20 cellular contexts compared by ENCODE assay signal in genomic region chr5:124132843-124133242, GRCh38.
DNase-seq lines count a peak whose midpoint lies in the region; ATAC-seq, FAIRE-seq and TF ChIP-seq lines count a peak whose summit lies in the region.
"Had no signal": no experiment of that assay in that cellular context is flagged by ENCODE, and none has a peak within 500 bp of the region (broad histone marks: within the 10 kb centered on the region; RNA-seq: fewer than 3 reads in every experiment).

No MANE protein-coding gene starts in this region.

- no peaks in the 10 kb centered on the region for H3K27me3 ChIP-seq in small intestine (ENCODE audit: control insufficient read depth in 2 of 2, insufficient read depth in 2 of 2, low read length in 2 of 2)
- H3K27me3 ChIP-seq: stomach, transverse colon had no signal

- no peaks in the 10 kb centered on the region for H3K4me1 ChIP-seq in small intestine (ENCODE audit: control insufficient read depth in 2 of 2, insufficient read depth in 1 of 2, low read depth in 1 of 2, low read length in 1 of 2)
- H3K4me1 ChIP-seq: transverse colon had no signal

- H3K4me3 ChIP-seq in epithelial cell of esophagus (ENCODE audit: low read length) (no peak overlapping the region), small intestine (ENCODE audit: low read depth in 1 of 2, low read length in 2 of 2) (no peak overlapping the region)
- H3K4me3 ChIP-seq: stomach, transverse colon had no signal

- intact Hi-C loops in posterior cingulate gyrus (cut with DNase I) = no loop called here

- FAIRE-seq in small intestine (lab: Jason Lieb, UNC) = no peak
- FAIRE-seq: colon had no signal

- peak; percentile 9 for DNase-seq in NCI-H2196 (lab: John Stamatoyannopoulos, UW; ENCODE audit: unreplicated experiment)
- no peak for DNase-seq in NCI-H2196 treated with DMSO at 0.1 percent for 48 hours (lab: John Stamatoyannopoulos, UW; ENCODE audit: unreplicated experiment)
- peak; percentile 85 for DNase-seq in NCI-H2171 treated with DMSO at 0.1 percent for 48 hours (lab: John Stamatoyannopoulos, UW)
- peak; percentile 95 for DNase-seq in epithelial cell of esophagus (ENCODE audit: low read depth)
- DNase-seq in small intestine = peak; percentile 12
- no peak for DNase-seq in NOMO-1 treated with dmso at 0.1 percent for 144 hours (lab: John Stamatoyannopoulos, UW; ENCODE audit: unreplicated experiment)
- DNase-seq in posterior cingulate gyrus = no peak
- DNase-seq: activated CD4-positive, alpha-beta memory T cell treated with anti-CD3 and anti-CD28 coated beads for 36 hours; activated CD4-positive, CD25-positive, alpha-beta regulatory T cell; activated effector memory CD4-positive, alpha-beta T cell treated with anti-CD3 and anti-CD28 coated beads, Interleukin-2, amount 50 U/mL, for 16 hours; head of caudate nucleus; left cardiac atrium; naive thymus-derived CD8-positive, alpha-beta T cell; NCI-H2227 treated with DMSO at 0.1 percent for 48 hours; right cardiac atrium; stomach; T1000; transverse colon had no signal

- no peak for ATAC-seq in HG03378 (IDR thresholded peaks at IDR 0.05; ENCODE audit: unreplicated experiment)
- ATAC-seq: left cardiac atrium; naive thymus-derived CD8-positive, alpha-beta T cell; right cardiac atrium had no signal

- H3K27ac ChIP-seq in small intestine (ENCODE audit: low read depth in 1 of 2, low read length in 1 of 2) = no peak overlapping the region
- H3K27ac ChIP-seq: stomach, transverse colon had no signal

- no peak for TF ChIP-seq CTCF in epithelial cell of esophagus (IDR thresholded peaks at IDR 0.05; ENCODE audit: insufficient read depth, low read depth, low read length, missing control alignments)

- no peaks in the 10 kb centered on the region for H3K36me3 ChIP-seq in small intestine (ENCODE audit: control insufficient read depth in 2 of 2, insufficient read depth in 2 of 2, low read length in 2 of 2)
- H3K36me3 ChIP-seq: stomach, transverse colon had no signal

- no peaks in the 10 kb centered on the region for H3K9me3 ChIP-seq in small intestine (ENCODE audit: control insufficient read depth, low read depth)
- H3K9me3 ChIP-seq: stomach, transverse colon had no signal

Comparison
In these comparisons a context has a peak if more than half of its experiments do, and no peak if none do; other contexts are left out.
1. DNase-seq: peak in NCI-H2196 (single experiment), NCI-H2171 treated with DMSO at 0.1 percent for 48 hours (single experiment), epithelial cell of esophagus (single experiment) and small intestine (single experiment); none in NCI-H2196 treated with DMSO at 0.1 percent for 48 hours (single experiment), NOMO-1 treated with dmso at 0.1 percent for 144 hours (single experiment) and posterior cingulate gyrus (0 of 10).